In the genomic region with DNA sequence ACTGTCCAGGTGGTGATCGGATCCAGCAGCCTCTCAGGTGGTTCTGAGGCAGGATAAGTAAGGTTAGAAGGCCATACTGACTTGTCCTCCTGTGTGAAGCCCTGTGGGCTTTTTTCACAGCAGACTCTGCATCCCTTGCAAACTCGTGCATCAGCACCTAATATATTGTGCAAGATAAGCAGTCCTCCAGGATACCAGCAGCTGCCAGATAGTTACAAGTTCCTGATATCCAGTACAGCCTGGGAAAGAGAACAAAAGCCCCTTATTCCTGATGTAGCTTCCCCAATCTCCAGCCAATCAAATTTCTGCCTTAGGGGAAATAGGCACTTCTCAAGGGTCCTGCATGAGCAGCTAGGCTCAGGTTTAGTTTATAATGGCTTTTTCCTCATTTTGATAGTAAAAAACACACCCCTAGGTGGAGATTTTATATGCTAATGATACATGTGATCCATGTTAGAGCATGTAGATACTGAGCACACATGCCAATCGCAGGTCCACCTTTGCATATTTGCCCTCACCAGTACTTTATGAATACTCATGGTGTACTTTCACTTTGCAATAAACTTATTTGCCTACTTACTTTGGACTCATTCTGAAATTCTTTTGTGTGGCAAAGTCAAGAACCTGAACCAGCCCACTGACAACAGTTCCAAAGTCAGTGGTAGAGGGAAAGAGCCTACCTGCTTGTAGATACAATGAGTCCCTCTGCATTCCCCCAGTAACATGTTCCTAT, we compare ENCODE assay signal across 14 cellular contexts. TPM values are rescaled to one million over a fixed set of nuclear protein-coding genes. Genes with fewer than 3 reads are reported as not detected.
A peak's percentile ranks its signal among the peaks of the same experiment; 100 is the strongest.
DNase-seq lines count a peak whose midpoint lies in the region; ATAC-seq lines count a peak whose summit lies in the region.
"Had no signal": no experiment of that assay in that cellular context is flagged by ENCODE, and none has a peak within 500 bp of the region (broad histone marks: within the 10 kb centered on the region; RNA-seq: fewer than 3 reads in every experiment).

No MANE protein-coding gene starts in this region.

- H3K4me1 ChIP-seq in mesenchymal stem cell (ENCODE audit: control insufficient read depth, insufficient read depth, low read depth, low read length) = no peaks in the 10 kb centered on the region

- H3K18ac ChIP-seq in mesenchymal stem cell (ENCODE audit: low read depth in 1 of 2, low read length in 2 of 2) = no peak overlapping the region

- H2BK120ac ChIP-seq in mesenchymal stem cell (ENCODE audit: low read depth, low read length) = no peak overlapping the region

- H3K23ac ChIP-seq in mesenchymal stem cell (ENCODE audit: low read length in 2 of 2) = no peak overlapping the region

- no peak overlapping the region for H3K4me2 ChIP-seq in mesenchymal stem cell (ENCODE audit: low read length, poor library complexity, severe bottlenecking)
- H3K4me2 ChIP-seq: BLaER1 treated with 17β-estradiol and CSF1 and Interleukin-3, amounts not matched to agents 10 nM and 100 nM had no signal

- WGBS in mesenchymal stem cell = 46% methylated on average over 3 of the region's 3 CpGs

- no peak overlapping the region for H3K4ac ChIP-seq in mesenchymal stem cell (ENCODE audit: low read depth in 1 of 2, low read length in 2 of 2)

- peak overlapping the region; percentile 15 for H4K91ac ChIP-seq in mesenchymal stem cell (ENCODE audit: low read length)

- H2BK5ac ChIP-seq in mesenchymal stem cell (ENCODE audit: low read depth, low read length, poor library complexity, severe bottlenecking) = no peak overlapping the region

- ATAC-seq in left colon = peak; percentile 64
- no peak for ATAC-seq in HG03521 (IDR thresholded peaks at IDR 0.05; ENCODE audit: unreplicated experiment)
- ATAC-seq: CD8-positive, alpha-beta T cell had no signal

- intact Hi-C loops in left colon (cut with DNase I, micrococcal nuclease) = no loop called here

- H3K9me3 ChIP-seq in mesenchymal stem cell (ENCODE audit: control insufficient read depth, low read length) = no peaks in the 10 kb centered on the region

- H3K4me3 ChIP-seq in mesenchymal stem cell (ENCODE audit: insufficient read depth in 1 of 2, low read depth in 1 of 2, low read length in 2 of 2) = no peak overlapping the region
- H3K4me3 ChIP-seq: BLaER1 treated with 17β-estradiol and CSF1 and Interleukin-3, amounts not matched to agents 10 nM and 100 nM had no signal

- H3K27me3 ChIP-seq in mesenchymal stem cell (ENCODE audit: control insufficient read depth in 1 of 2, insufficient read depth in 1 of 2, low read length in 2 of 2) = peaks cover 0 to 12% of the 10 kb centered on the region in 2 experiments
- H3K27me3 ChIP-seq: BLaER1 treated with 17β-estradiol and CSF1 and Interleukin-3, amounts not matched to agents 10 nM and 100 nM had no signal

- no peaks in the 10 kb centered on the region for H3K79me1 ChIP-seq in mesenchymal stem cell (replicated peaks; ENCODE audit: low read length, poor library complexity, severe bottlenecking)

- no peak overlapping the region for H3K9ac ChIP-seq in mesenchymal stem cell (ENCODE audit: low read length)
- H3K9ac ChIP-seq: BLaER1 treated with 17β-estradiol and CSF1 and Interleukin-3, amounts not matched to agents 10 nM and 100 nM had no signal

- no peaks in the 10 kb centered on the region for H3K36me3 ChIP-seq in mesenchymal stem cell (ENCODE audit: control insufficient read depth in 1 of 2, insufficient read depth in 2 of 2, low read depth in 1 of 2, low read length in 2 of 2)
- H3K36me3 ChIP-seq: BLaER1 treated with 17β-estradiol and CSF1 and Interleukin-3, amounts not matched to agents 10 nM and 100 nM had no signal

- no peak overlapping the region for H2AFZ ChIP-seq in mesenchymal stem cell (ENCODE audit: low read depth, low read length)

- no peak overlapping the region for H3K14ac ChIP-seq in mesenchymal stem cell (ENCODE audit: low read length in 2 of 2)

- no peak overlapping the region for H2AK5ac ChIP-seq in mesenchymal stem cell (ENCODE audit: low read length, severe bottlenecking)

- DNase-seq in DMS 273 (lab: John Stamatoyannopoulos, UW; ENCODE audit: unreplicated experiment) (peak; percentile 8), DMS 273 treated with DMSO at 0.1 percent for 48 hours (lab: John Stamatoyannopoulos, UW) (no peak), left colon (no peak), mesenchymal stem cell (no peak), NCI-H1417 (lab: John Stamatoyannopoulos, UW) (no peak), NCI-H1694 (lab: John Stamatoyannopoulos, UW) (no peak)
- DNase-seq: Calu3; CD8-positive, alpha-beta T cell; DMS79; GDM1; GOT3 had no signal

- no peak overlapping the region for H3K27ac ChIP-seq in mesenchymal stem cell (ENCODE audit: low read length, poor library complexity, severe bottlenecking)
- H3K27ac ChIP-seq: 22Rv1; BLaER1 treated with 17β-estradiol and CSF1 and Interleukin-3, amounts not matched to agents 10 nM and 100 nM had no signal

- H4K8ac ChIP-seq in mesenchymal stem cell (ENCODE audit: low read length) = no peak overlapping the region

- H2BK15ac ChIP-seq in mesenchymal stem cell (ENCODE audit: low read depth, poor library complexity, severe bottlenecking) = no peak overlapping the region

- no peak overlapping the region for H2BK12ac ChIP-seq in mesenchymal stem cell (ENCODE audit: low read length in 2 of 2)

RNA-seq across cellular contexts. Expression of a gene that starts 58.7 kb away (rescaled TPM):
- 10 to 100 TPM; 38.3 to 46.0 TPM for total RNA-seq in left colon
- polyA plus RNA-seq in mesenchymal stem cell (2013, experiment 1 of 2) = 27.2 TPM
- 24.9 TPM for polyA plus RNA-seq in mesenchymal stem cell (2013, experiment 2 of 2)
